ENCODE assay signal across 19 cellular contexts in genomic region chr1:95467036-95467435, GRCh38.
A peak's percentile ranks its signal among the peaks of the same experiment; 100 is the strongest.
DNase-seq lines count a peak whose midpoint lies in the region; ATAC-seq and TF ChIP-seq lines count a peak whose summit lies in the region.
"Had no signal": no experiment of that assay in that cellular context is flagged by ENCODE, and none has a peak within 500 bp of the region (broad histone marks: within the 10 kb centered on the region; RNA-seq: fewer than 3 reads in every experiment).

No MANE protein-coding gene starts in this region.

- DNase-seq in HCT116 (ENCODE audit: low read depth, low spot score), result no peak
- DNase-seq in SK-MEL-5 (ENCODE audit: low read depth, low spot score), result peak; percentile 80
- DNase-seq in right lobe of liver, result no peak
- no peak for DNase-seq in NCI-H2081 treated with DMSO at 0.1 percent for 48 hours (lab: John Stamatoyannopoulos, UW)
- DNase-seq in GM10266 (ENCODE audit: extremely low spot score), result no peak
- DNase-seq: activated CD4-positive, alpha-beta memory T cell treated with anti-CD3 and anti-CD28 coated beads, Interleukin-2, amount 10 ng/mL, durations not matched to agents 7 days and 5 days; activated T-cell treated with anti-CD3 and anti-CD28 coated beads, Interleukin-2, amount 50 U/mL, for 72 hours; body of pancreas; dermis blood vessel endothelial cell; DMS79 treated with DMSO at 0.1 percent for 48 hours; immature natural killer cell; mammary epithelial cell; naive thymus-derived CD8-positive, alpha-beta T cell; NCI-H1436 treated with DMSO at 0.1 percent for 48 hours; stimulated activated naive B cell treated with anti-CD40 and anti-IgM and Interleukin-4, amounts not matched to agents 10 μg/mL and 1 μg/mL and 100 μg/mL, for 72 hours had no signal

- H3K9me3 ChIP-seq in HCT116 (ENCODE audit: control insufficient read depth in 1 of 2, insufficient read depth in 1 of 2, low read depth in 1 of 2, low read length in 2 of 2) (no peaks in the 10 kb centered on the region), right lobe of liver (no peaks in the 10 kb centered on the region)
- H3K9me3 ChIP-seq: body of pancreas had no signal

- TF ChIP-seq POLR2A in HCT116 (IDR thresholded peaks at IDR 0.05; ENCODE audit: borderline replicate concordance, extremely low read depth, insufficient read depth, insufficient read length) (no peak), right lobe of liver (IDR thresholded peaks at IDR 0.05) (no peak)

- no peaks in the 10 kb centered on the region for H3K79me2 ChIP-seq in HCT116 (ENCODE audit: insufficient read depth, low read length)

- no peak overlapping the region for H3K4me2 ChIP-seq in HCT116 (ENCODE audit: low read length)
- H3K4me2 ChIP-seq: BLaER1 treated with 17β-estradiol and CSF1 and Interleukin-3, amounts not matched to agents 10 nM and 100 nM had no signal

- no peak for ATAC-seq in HCT116
- ATAC-seq in right lobe of liver, result no peak
- no peak for ATAC-seq in GM18498 (IDR thresholded peaks at IDR 0.05; ENCODE audit: unreplicated experiment)
- ATAC-seq: activated T-cell treated with anti-CD3 and anti-CD28 coated beads, Interleukin-2, amount 50 U/mL, for 72 hours; body of pancreas; naive thymus-derived CD8-positive, alpha-beta T cell; stimulated activated naive B cell treated with anti-CD40 and anti-IgM and Interleukin-4, amounts not matched to agents 10 μg/mL and 1 μg/mL and 100 μg/mL, for 72 hours had no signal

- BruUV-seq in HCT116 (replicated peaks; lab: Mats Ljungman, UMichigan), result no TSS peak

- intact Hi-C loops in HCT116 (cut with micrococcal nuclease), result loop anchor here (1.0 kb wide), 1 partner anchor 158 kb away; no protein-coding TSS in a partner anchor
- intact Hi-C loops in right lobe of liver (cut with DNase I), result no loop called here

- H3K27me3 ChIP-seq in HCT116 (ENCODE audit: insufficient read depth, low read length) (no peaks in the 10 kb centered on the region), right lobe of liver (no peaks in the 10 kb centered on the region)
- H3K27me3 ChIP-seq: BLaER1 treated with 17β-estradiol and CSF1 and Interleukin-3, amounts not matched to agents 10 nM and 100 nM; body of pancreas; tibial nerve had no signal

- H3K36me3 ChIP-seq in HCT116 (ENCODE audit: control insufficient read depth in 1 of 2, insufficient read depth in 2 of 2, low read length in 2 of 2), result no peaks in the 10 kb centered on the region
- H3K36me3 ChIP-seq in right lobe of liver, result no peaks in the 10 kb centered on the region
- H3K36me3 ChIP-seq: BLaER1 treated with 17β-estradiol and CSF1 and Interleukin-3, amounts not matched to agents 10 nM and 100 nM; tibial nerve had no signal

- H3K4me1 ChIP-seq in HCT116 (ENCODE audit: control insufficient read depth in 1 of 2, insufficient read depth in 2 of 2, low read length in 2 of 2) (no peaks in the 10 kb centered on the region), right lobe of liver (no peaks in the 10 kb centered on the region)
- H3K4me1 ChIP-seq: BLaER1 treated with 17β-estradiol and CSF1 and Interleukin-3, amounts not matched to agents 10 nM and 100 nM; body of pancreas; tibial nerve had no signal

- H3K9ac ChIP-seq in HCT116 (ENCODE audit: low read length), result no peak overlapping the region
- H3K9ac ChIP-seq: BLaER1 treated with 17β-estradiol and CSF1 and Interleukin-3, amounts not matched to agents 10 nM and 100 nM had no signal

- H3K9me2 ChIP-seq in HCT116 (ENCODE audit: insufficient read depth), result no peaks in the 10 kb centered on the region

- no peak overlapping the region for H3K27ac ChIP-seq in C4-2B
- H3K27ac ChIP-seq in HCT116 (ENCODE audit: low read depth, low read length), result no peak overlapping the region
- H3K27ac ChIP-seq in right lobe of liver, result no peak overlapping the region
- H3K27ac ChIP-seq: BLaER1 treated with 17β-estradiol and CSF1 and Interleukin-3, amounts not matched to agents 10 nM and 100 nM; body of pancreas; tibial nerve had no signal

- POLR2A ChIA-PET in HCT116 (lab: Charles Lee), result no interaction called here

- peak; percentile 40 for TF ChIP-seq RAD21 in HCT116 (IDR thresholded peaks at IDR 0.05; ENCODE audit: low read depth)

- in situ Hi-C loops in SK-MEL-5 (cut with HindIII; ENCODE audit: low pct_unique_long_range_greater_than_20kb, low sequenced_read_pairs), result no loop called here

- H4K20me1 ChIP-seq in HCT116 (ENCODE audit: insufficient read depth), result no peaks in the 10 kb centered on the region
- H4K20me1 ChIP-seq: BLaER1 treated with 17β-estradiol and CSF1 and Interleukin-3, amounts not matched to agents 10 nM and 100 nM had no signal

- RAD21 ChIA-PET in HCT116 (lab: Charles Lee; ENCODE audit: low non-redundant PET in 1 of 2, low total read pairs in 2 of 2, uncharacterized antibody in 2 of 2, unreplicated experiment in 2 of 2), result no interaction called here

- CTCF ChIA-PET in HCT116 (lab: Charles Lee), result no interaction called here

- H3K4me3 ChIP-seq in HCT116 (replicated peaks in 1 of 2; ENCODE audit: low read depth in 1 of 2, low read length in 2 of 2) (no peak overlapping the region), right lobe of liver (no peak overlapping the region)
- H3K4me3 ChIP-seq: BLaER1 treated with 17β-estradiol and CSF1 and Interleukin-3, amounts not matched to agents 10 nM and 100 nM; body of pancreas; tibial nerve had no signal

- 12% methylated on average over 1 of the region's 1 CpG for whole genome bisulfite sequencing in right lobe of liver (ENCODE audit: insufficient coverage, low coverage, low lambda C conversion rate, missing lambda C conversion rate)

- peak; percentile 57 for TF ChIP-seq CTCF in C4-2B (conservative IDR thresholded peaks at IDR 0.05)
- peak; percentile 10 to 34 (median 12); a peak in 1 of 6 replicates for TF ChIP-seq CTCF in HCT116 (IDR thresholded peaks at IDR 0.05 in 2 of 3, conservative IDR thresholded peaks at IDR 0.05 in 1 of 3; ENCODE audit: borderline replicate concordance in 1 of 3, insufficient read depth in 1 of 3, low read depth in 2 of 3, low read length in 2 of 3)
- TF ChIP-seq CTCF in right lobe of liver (IDR thresholded peaks at IDR 0.05), result peak in 3 of 4 donors; percentile 16 to 25 (median 21)
- no peak for TF ChIP-seq CTCF in GM10266 (IDR thresholded peaks at IDR 0.05; ENCODE audit: control insufficient read depth, insufficient read depth, low read depth, missing control alignments)

- H2AFZ ChIP-seq in HCT116 (ENCODE audit: low read depth, low read length, poor library complexity, severe bottlenecking), result no peak overlapping the region

TF ChIP-seq in HCT116, 20 proteins besides CTCF, POLR2A, EP300 and RAD21:
- TF ChIP-seq JUND (IDR thresholded peaks at IDR 0.05) (no peak), CEBPB (IDR thresholded peaks at IDR 0.05; ENCODE audit: low read depth) (no peak), SP1 (IDR thresholded peaks at IDR 0.05; ENCODE audit: low read depth) (no peak), FOSL1 (IDR thresholded peaks at IDR 0.05; ENCODE audit: low read depth) (no peak), ZFX (IDR thresholded peaks at IDR 0.05) (no peak), ZBTB33 (IDR thresholded peaks at IDR 0.05; ENCODE audit: extremely low read depth, insufficient replicate concordance, low read length) (no peak), TCF7L2 (IDR thresholded peaks at IDR 0.05; ENCODE audit: borderline replicate concordance, extremely low read depth, insufficient read depth, insufficient read length) (no peak), REST (IDR thresholded peaks at IDR 0.05; ENCODE audit: low read depth) (no peak), ELF1 (IDR thresholded peaks at IDR 0.05; ENCODE audit: borderline replicate concordance, low read depth) (no peak)
